Comparison of ENCODE assay signal across 12 cellular contexts in the genomic region with DNA sequence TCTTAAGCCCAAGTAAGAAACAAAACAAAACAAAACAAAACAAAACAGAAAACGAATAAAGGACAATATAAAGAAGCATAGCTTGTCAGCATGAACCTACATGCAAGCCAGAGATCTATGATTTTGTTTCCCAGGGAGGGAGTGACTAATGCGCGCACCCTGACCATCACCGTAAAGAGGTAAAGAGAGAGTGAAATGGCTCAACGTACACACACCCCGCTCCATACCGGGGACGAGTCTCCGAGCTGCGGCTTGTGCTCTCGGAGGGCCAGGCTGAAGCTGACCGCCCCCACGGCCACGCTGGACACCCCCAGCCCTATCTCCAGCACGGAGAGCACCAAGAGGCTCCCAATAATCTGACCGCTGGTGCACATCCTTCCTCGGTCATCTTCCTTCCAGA. TPM values are rescaled to one million over a fixed set of nuclear protein-coding genes. Genes with fewer than 3 reads are reported as not detected.
A peak's percentile ranks its signal among the peaks of the same experiment; 100 is the strongest.
DNase-seq lines count a peak whose midpoint lies in the region; ATAC-seq, FAIRE-seq and TF ChIP-seq lines count a peak whose summit lies in the region.
"Had no signal": no experiment of that assay in that cellular context is flagged by ENCODE, and none has a peak within 500 bp of the region (broad histone marks: within the 10 kb centered on the region; RNA-seq: fewer than 3 reads in every experiment).

No MANE protein-coding gene starts in this region.

- intact Hi-C loops in esophagus muscularis mucosa (cut with DNase I) (no loop called here), pancreas (cut with DNase I) (no loop called here)

- peak; percentile 20 for DNase-seq in H7
- peak; percentile 75 for DNase-seq in NCI-H69 (lab: John Stamatoyannopoulos, UW)
- no peak for DNase-seq in esophagus muscularis mucosa (ENCODE audit: extremely low spot score)
- DNase-seq in pancreas = peak in 1 of 6 donors; percentile 17
- no peak for DNase-seq in RPMI8226
- no peak for DNase-seq in NCI-H187 treated with DMSO at 0.1 percent for 48 hours (lab: John Stamatoyannopoulos, UW)
- no peak for DNase-seq in inferior parietal cortex (ENCODE audit: extremely low spot score)
- DNase-seq: central memory CD4-positive, alpha-beta T cell had no signal

- H3K36me3 ChIP-seq in H7 (replicated peaks; ENCODE audit: control insufficient read depth, insufficient read depth, low read length) (no peaks in the 10 kb centered on the region), esophagus muscularis mucosa (no peaks in the 10 kb centered on the region), pancreas (no peaks in the 10 kb centered on the region)

- ATAC-seq in pancreas = peak in 3 of 4 donors; percentile 20 to 61 (median 43)
- ATAC-seq in GM21737 (IDR thresholded peaks at IDR 0.05; ENCODE audit: unreplicated experiment) = no peak

- H3K4me1 ChIP-seq in esophagus muscularis mucosa = peaks cover 0 to 18% (median 16%) of the 10 kb centered on the region in 4 donors
- no peaks in the 10 kb centered on the region for H3K4me1 ChIP-seq in pancreas

- TF ChIP-seq CTCF in esophagus muscularis mucosa (IDR thresholded peaks at IDR 0.05) (no peak), pancreas (IDR thresholded peaks at IDR 0.05) (no peak)

- TF ChIP-seq POLR2A in esophagus muscularis mucosa (IDR thresholded peaks at IDR 0.05; ENCODE audit: low read depth) = no peak

- H3K27ac ChIP-seq in esophagus muscularis mucosa (replicated peaks in 1 of 4) (no peak overlapping the region), pancreas (no peak overlapping the region)
- H3K27ac ChIP-seq: GM23248 had no signal

- no peak for FAIRE-seq in pancreas (lab: Jason Lieb, UNC)

- 8% methylated on average over 17 of the region's 17 CpGs for WGBS in esophagus muscularis mucosa
- WGBS in pancreas, 2 donors = 6 to 7% methylated on average over 17 of the region's 17 CpGs

- no peak for TF ChIP-seq EP300 in esophagus muscularis mucosa (IDR thresholded peaks at IDR 0.05)

- H3K9me3 ChIP-seq in esophagus muscularis mucosa (no peaks in the 10 kb centered on the region), pancreas (no peaks in the 10 kb centered on the region)

- H3K27me3 ChIP-seq in H7 (ENCODE audit: control insufficient read depth, insufficient read depth, low read length) (peaks cover 30% of the 10 kb centered on the region), esophagus muscularis mucosa (peaks cover 0 to 46% (median 14%) of the 10 kb centered on the region in 4 donors), pancreas (peaks cover 0 to 21% (median 6%) of the 10 kb centered on the region in 4 donors)

- peak overlapping the region; percentile 39 for H3K4me3 ChIP-seq in H7 (ENCODE audit: insufficient read depth, low read depth, low read length)
- H3K4me3 ChIP-seq in esophagus muscularis mucosa = peak overlapping the region in 3 of 4 donors; percentile 25 to 43 (median 27)
- H3K4me3 ChIP-seq in pancreas = peak overlapping the region in 1 of 4 donors; percentile 33
- H3K4me3 ChIP-seq: GM23248 had no signal

RNA-seq across cellular contexts. Expression of gene TMEM196, which starts 1.1 kb away (rescaled TPM):
- total RNA-seq in H7 (2014; rRNA removed; shearing (Covaris generic)) = 0.04 and 0.21 TPM in 2 replicates
- total RNA-seq in esophagus muscularis mucosa = not detected
- total RNA-seq in pancreas = under 1 TPM; 0.19 to 0.87 (median 0.45) TPM
- polyA plus RNA-seq in pancreas = 1 to 10 TPM; 1.3 to 5.2 TPM
- total RNA-seq: fibroblast of villous mesenchyme, GM23248, PC-3 had no signal
- polyA plus RNA-seq: GM23248 had no signal

Comparison
In these comparisons a context has a peak if more than half of its experiments do, and no peak if none do; other contexts are left out.
1. DNase-seq: peak in H7 (single experiment) and NCI-H69 (single experiment); none in esophagus muscularis mucosa (single experiment), RPMI8226 (single experiment), NCI-H187 treated with DMSO at 0.1 percent for 48 hours (single experiment) and inferior parietal cortex (single experiment).